ENCODE assay signal across 10 cellular contexts in the genomic region with DNA sequence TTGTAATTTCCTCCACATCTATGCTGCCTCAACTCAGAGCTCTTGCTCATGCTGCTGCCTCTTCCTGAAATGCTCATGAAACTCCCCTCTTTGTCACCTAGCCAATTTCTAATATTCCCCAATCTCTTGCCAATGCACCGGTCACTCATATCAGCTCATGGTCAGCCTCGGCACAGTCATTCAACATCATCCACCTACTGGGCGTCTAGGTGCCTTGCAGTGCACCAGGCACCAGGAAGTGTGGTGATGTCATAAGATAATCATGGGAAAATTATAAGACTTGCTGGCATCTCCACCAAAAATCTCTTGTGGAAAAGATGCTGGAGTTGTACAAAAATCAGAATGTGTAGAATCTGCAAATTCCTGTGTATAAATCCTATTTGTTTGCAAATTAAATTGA. TPM values are rescaled to one million over a fixed set of nuclear protein-coding genes. Genes with fewer than 3 reads are reported as not detected.
A peak's percentile ranks its signal among the peaks of the same experiment; 100 is the strongest.
DNase-seq lines count a peak whose midpoint lies in the region; ATAC-seq, FAIRE-seq and TF ChIP-seq lines count a peak whose summit lies in the region.
"Had no signal": no experiment of that assay in that cellular context is flagged by ENCODE, and none has a peak within 500 bp of the region (broad histone marks: within the 10 kb centered on the region; RNA-seq: fewer than 3 reads in every experiment).

No MANE protein-coding gene starts in this region.

- no peak for FAIRE-seq in HepG2 (lab: Jason Lieb, UNC)
- FAIRE-seq: GM12892 had no signal

- no peak overlapping the region for H3K27ac Mint-ChIP-seq in WTC11
- H3K27ac Mint-ChIP-seq: B cell had no signal

- POLR2A ChIA-PET in HepG2 (lab: Yijun Ruan, JAX): no interaction called here
- POLR2A ChIA-PET in WTC11 (lab: Charles Lee): no interaction called here

- H3K4me1 ChIP-seq in HepG2 (ENCODE audit: insufficient read depth, low read length) (no peaks in the 10 kb centered on the region), right lobe of liver (peaks cover 0 to 31% (median 2%) of the 10 kb centered on the region in 4 donors)

- TF ChIP-seq RAD21 in HepG2 (CRISPR knock-in tag; IDR thresholded peaks at IDR 0.05): no peak

- peaks cover 4% of the 10 kb centered on the region; the same call in 1 of the 2 replicates for H3K9me3 Mint-ChIP-seq in WTC11

- no TSS peak for BruUV-seq in HepG2 (replicated peaks; lab: Mats Ljungman, UMichigan)

- no peak overlapping the region for H3K27ac ChIP-seq in HepG2 (ENCODE audit: extremely low read length, insufficient read depth, low read length)
- no peak overlapping the region for H3K27ac ChIP-seq in right lobe of liver

- CTCF ChIA-PET in HepG2 (lab: Yijun Ruan, JAX; ENCODE audit: low intra/inter-chr PET ratio, low total read pairs): no interaction called here
- CTCF ChIA-PET in WTC11 (lab: Charles Lee): interaction anchor here (0.6 kb wide), 1 partner anchor 58 kb away, joined by 3 read pairs; no protein-coding TSS in a partner anchor

- H4K20me1 ChIP-seq in HepG2 (ENCODE audit: insufficient read depth, low read length): no peaks in the 10 kb centered on the region

- H3K9me3 ChIP-seq in HepG2 (ENCODE audit: low read length) (no peaks in the 10 kb centered on the region), right lobe of liver (no peaks in the 10 kb centered on the region)

- intact Hi-C loops in HepG2 (cut with micrococcal nuclease; ENCODE audit: unreplicated experiment) (no loop called here), right lobe of liver (cut with DNase I) (no loop called here)

- no peak for TF ChIP-seq CTCF in HepG2 (CRISPR knock-in tag; IDR thresholded peaks at IDR 0.05)
- TF ChIP-seq CTCF in right lobe of liver (IDR thresholded peaks at IDR 0.05): no peak
- TF ChIP-seq CTCF in WTC11 (IDR thresholded peaks at IDR 0.05): no peak

- no peak overlapping the region for H3K4me2 ChIP-seq in HepG2 (ENCODE audit: low read depth, low read length)

- H3K36me3 ChIP-seq in HepG2 (replicated peaks in 1 of 2; ENCODE audit: control insufficient read depth in 1 of 2, insufficient read depth in 2 of 2, low read length in 2 of 2): no peaks in the 10 kb centered on the region
- H3K36me3 ChIP-seq in right lobe of liver: no peaks in the 10 kb centered on the region

- H2AFZ ChIP-seq in HepG2 (ENCODE audit: low read length): no peak overlapping the region

- no peaks in the 10 kb centered on the region for H3K79me2 ChIP-seq in HepG2 (ENCODE audit: insufficient read depth, low read length)

- TF ChIP-seq EP300 in HepG2 (IDR thresholded peaks at IDR 0.05; ENCODE audit: low read depth in 2 of 2, low read length in 2 of 2) (no peak), HepG2 (CRISPR knock-in tag; IDR thresholded peaks at IDR 0.05; ENCODE audit: borderline replicate concordance) (no peak)

- H3K4me3 ChIP-seq in HepG2 (replicated peaks in 1 of 3; ENCODE audit: insufficient read depth in 1 of 3, low read depth in 2 of 3, low read length in 3 of 3) (no peak overlapping the region), right lobe of liver (no peak overlapping the region)

- peak; percentile 67; the same call in 2 of the 3 replicates for ATAC-seq in HepG2
- ATAC-seq in right lobe of liver: no peak
- ATAC-seq in WTC11: peak; percentile 60
- no peak for ATAC-seq in GM21723 (IDR thresholded peaks at IDR 0.05; ENCODE audit: unreplicated experiment)
- no peak for ATAC-seq in HG03565 (IDR thresholded peaks at IDR 0.05; ENCODE audit: unreplicated experiment)
- ATAC-seq in GM19397 (IDR thresholded peaks at IDR 0.05; ENCODE audit: unreplicated experiment): no peak

- H3K4me1 Mint-ChIP-seq in WTC11: peaks cover 7% of the 10 kb centered on the region
- H3K4me1 Mint-ChIP-seq: B cell had no signal

- in situ Hi-C loops in HepG2 (cut with HindIII; ENCODE audit: extremely low pct_ligation_motif_present, low pct_unique_long_range_greater_than_20kb): no loop called here

- WGBS in HepG2 (ENCODE audit: low lambda C conversion rate): 36% methylated on average over 3 of the region's 3 CpGs
- 80% methylated on average over 3 of the region's 3 CpGs for WGBS in right lobe of liver (ENCODE audit: insufficient coverage, low coverage, low lambda C conversion rate, missing lambda C conversion rate)

- TF ChIP-seq POLR2A in HepG2 (IDR thresholded peaks at IDR 0.05; ENCODE audit: insufficient read depth in 1 of 2, low read depth in 2 of 2, low read length in 2 of 2): no peak
- no peak for TF ChIP-seq POLR2A in right lobe of liver (IDR thresholded peaks at IDR 0.05)

- no peak overlapping the region for H3K9ac ChIP-seq in HepG2 (ENCODE audit: insufficient read depth, low read depth, low read length)

- H3K4me3 Mint-ChIP-seq in WTC11: no peak overlapping the region
- H3K4me3 Mint-ChIP-seq: B cell had no signal

- no peaks in the 10 kb centered on the region for H3K27me3 ChIP-seq in HepG2 (ENCODE audit: control insufficient read depth in 1 of 2, insufficient read depth in 2 of 2, low read length in 2 of 2)
- no peaks in the 10 kb centered on the region for H3K27me3 ChIP-seq in right lobe of liver

- DNase-seq in HepG2 (ENCODE audit: low spot score) (no peak), right lobe of liver (no peak), WTC11 (ENCODE audit: low spot score) (no peak), foreskin melanocyte (peak; percentile 3), NCI-H510A (lab: John Stamatoyannopoulos, UW) (no peak)

- no peaks in the 10 kb centered on the region for H3K36me3 Mint-ChIP-seq in WTC11

- no peaks in the 10 kb centered on the region for H3K27me3 Mint-ChIP-seq in WTC11 (ENCODE audit: low read depth)
- H3K27me3 Mint-ChIP-seq: B cell had no signal

TF ChIP-seq in HepG2, 621 proteins besides CTCF, POLR2A, EP300 and RAD21:
- 0 out of 2 replicates have a peak, but pooled peaks have one; percentile 23 for TF ChIP-seq ATF7 (IDR thresholded peaks at IDR 0.05)
- TF ChIP-seq ATF7 (CRISPR knock-in tag; IDR thresholded peaks at IDR 0.05): no peak
- TF ChIP-seq DNMT1 (CRISPR knock-in tag; IDR thresholded peaks at IDR 0.05): no peak

TF ChIP-seq in WTC11, 78 proteins besides CTCF, POLR2A, EP300 and RAD21:
- TF ChIP-seq ZNF396 (CRISPR knock-in tag; IDR thresholded peaks at IDR 0.05; ENCODE audit: borderline replicate concordance) (no peak), CBFB (CRISPR knock-in tag; IDR thresholded peaks at IDR 0.05; ENCODE audit: low read depth) (no peak), ZNF121 (CRISPR knock-in tag; IDR thresholded peaks at IDR 0.05) (no peak), TEAD4 (CRISPR knock-in tag; IDR thresholded peaks at IDR 0.05) (no peak), FOXK1 (CRISPR knock-in tag; IDR thresholded peaks at IDR 0.05) (no peak), ZBTB21 (CRISPR knock-in tag; IDR thresholded peaks at IDR 0.05; ENCODE audit: borderline replicate concordance) (no peak), ATF2 (CRISPR knock-in tag; IDR thresholded peaks at IDR 0.05; ENCODE audit: borderline replicate concordance, low read depth) (no peak)
- TF ChIP-seq, protein P1, sequence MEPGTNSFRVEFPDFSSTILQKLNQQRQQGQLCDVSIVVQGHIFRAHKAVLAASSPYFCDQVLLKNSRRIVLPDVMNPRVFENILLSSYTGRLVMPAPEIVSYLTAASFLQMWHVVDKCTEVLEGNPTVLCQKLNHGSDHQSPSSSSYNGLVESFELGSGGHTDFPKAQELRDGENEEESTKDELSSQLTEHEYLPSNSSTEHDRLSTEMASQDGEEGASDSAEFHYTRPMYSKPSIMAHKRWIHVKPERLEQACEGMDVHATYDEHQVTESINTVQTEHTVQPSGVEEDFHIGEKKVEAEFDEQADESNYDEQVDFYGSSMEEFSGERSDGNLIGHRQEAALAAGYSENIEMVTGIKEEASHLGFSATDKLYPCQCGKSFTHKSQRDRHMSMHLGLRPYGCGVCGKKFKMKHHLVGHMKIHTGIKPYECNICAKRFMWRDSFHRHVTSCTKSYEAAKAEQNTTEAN (CRISPR knock-in tag; IDR thresholded peaks at IDR 0.05): no peak

RNA-seq across cellular contexts. Expression of gene RAB27B, which starts 52.6 kb away (rescaled TPM):
- total RNA-seq in HepG2 (2016; rRNA removed; fragmentation: Illumina TruSeq; extraction: Trizol) (not detected in 2 replicates), right lobe of liver (1 to 10 TPM in 1 of 6 experiments, under 1 TPM in 5; 0.53 to 1.0 (median 0.85) TPM), WTC11 (2021) (0.30 to 0.87 TPM (median 0.80 TPM) in 3 replicates)
- not detected in 2 replicates for total RNA-seq in HepG2 (2016; cell fraction: cytosol; rRNA removed; fragmentation: Illumina TruSeq; extraction: Trizol; ENCODE audit: low read depth)
- not detected in 2 replicates for total RNA-seq in HepG2 (2016; cell fraction: insoluble cytoplasmic fraction; rRNA removed; fragmentation: Illumina TruSeq; extraction: Trizol)
- not detected in 2 replicates for total RNA-seq in HepG2 (2016; cell fraction: membrane; rRNA removed; fragmentation: Illumina TruSeq; extraction: Trizol)
- total RNA-seq in HepG2 (2016; cell fraction: nucleus; rRNA removed; fragmentation: Illumina TruSeq; extraction: Trizol): not detected in 2 replicates
- polyA plus RNA-seq in HepG2 (2011; rRNA removed): not detected in 2 replicates
- not detected in 2 replicates for polyA plus RNA-seq in HepG2 (2011; cell fraction: cytosol; rRNA removed)
- not detected in 2 replicates for polyA plus RNA-seq in HepG2 (2011; cell fraction: nucleus; rRNA removed)
- polyA plus RNA-seq in HepG2 (2012): not detected in 2 replicates
- polyA plus RNA-seq in HepG2 (2016; cell fraction: cytosol; fragmentation: Illumina TruSeq; extraction: Trizol; ENCODE audit: low read depth): not detected in 2 replicates
- polyA plus RNA-seq in HepG2 (2016; cell fraction: insoluble cytoplasmic fraction; fragmentation: Illumina TruSeq; extraction: Trizol; ENCODE audit: low read depth): not detected in 2 replicates
- polyA plus RNA-seq in HepG2 (2016; cell fraction: membrane; fragmentation: Illumina TruSeq; extraction: Trizol; ENCODE audit: low read depth): not detected in 2 replicates
- not detected in 2 replicates for polyA plus RNA-seq in HepG2 (2016; cell fraction: nucleus; fragmentation: Illumina TruSeq; extraction: Trizol; ENCODE audit: insufficient read depth, low read depth)
- polyA minus RNA-seq in HepG2 (2011; rRNA and poly(A)+ RNA removed; ENCODE audit: low replicate concordance): 11.1 TPM in 1 of 2 replicates, not detected in the other
- polyA minus RNA-seq in HepG2 (2011; cell fraction: cytosol; rRNA and poly(A)+ RNA removed): not detected in 2 replicates
- polyA minus RNA-seq in HepG2 (2011; cell fraction: nucleus; rRNA and poly(A)+ RNA removed): not detected in 2 replicates

Comparison
In these comparisons a context has a peak if more than half of its experiments do, and no peak if none do; other contexts are left out.
1. ATAC-seq: peak in HepG2 (single experiment) and WTC11 (single experiment); none in right lobe of liver (0 of 4), GM21723 (single experiment), HG03565 (single experiment) and GM19397 (single experiment).